Comparison of ENCODE assay signal across 7 cellular contexts in the genomic region with DNA sequence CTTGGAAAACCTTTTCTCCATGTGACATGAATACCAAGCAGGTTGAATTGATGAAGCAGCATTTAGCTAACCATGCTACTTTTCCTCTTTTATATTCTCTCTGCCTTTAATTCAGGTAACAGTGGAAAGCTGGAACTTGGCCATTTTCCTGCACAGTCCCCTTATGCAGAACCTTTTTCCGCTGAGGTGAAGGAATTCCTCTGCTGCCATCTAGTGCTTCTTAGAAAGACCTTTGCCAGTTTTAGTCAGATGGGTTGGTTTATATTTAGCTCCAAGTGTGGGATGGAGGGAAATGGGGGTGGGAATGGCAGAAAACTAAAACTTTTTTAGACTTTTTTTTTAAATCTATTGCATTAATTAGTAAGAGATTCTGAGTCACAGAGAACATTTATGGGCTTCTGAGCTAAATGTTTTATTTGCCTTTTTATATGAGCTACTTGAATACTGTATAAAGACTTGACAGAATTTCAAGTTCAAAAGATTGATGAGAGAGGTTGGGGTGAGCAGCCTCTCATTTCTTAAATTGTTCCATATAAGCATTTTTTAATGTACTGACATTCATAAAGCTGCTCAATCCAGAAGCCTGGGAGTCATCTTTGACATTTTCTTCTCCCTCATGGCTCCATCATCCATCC.
A peak's percentile ranks its signal among the peaks of the same experiment; 100 is the strongest.
DNase-seq lines count a peak whose midpoint lies in the region; ATAC-seq and TF ChIP-seq lines count a peak whose summit lies in the region.

No MANE protein-coding gene starts in this region.

- POLR2A ChIA-PET in Panc1 (lab: Charles Lee) = interaction anchor here (0.6 kb wide), 1 partner anchor 17 kb away, joined by 5 read pairs; no protein-coding TSS in a partner anchor

- in situ Hi-C loops in Panc1 (cut with HindIII; ENCODE audit: low pct_unique_long_range_greater_than_20kb, low sequenced_read_pairs) = no loop called here

- H3K36me3 Mint-ChIP-seq in activated CD4-positive, alpha-beta T cell treated with anti-CD3 and anti-CD28 coated beads, Interleukin-2, amount 10 ng/mL, durations not matched to agents 24 days and 14 days (ENCODE audit: low read depth) = no peaks in the 10 kb centered on the region

- H3K36me3 ChIP-seq in Panc1 (ENCODE audit: control insufficient read depth, insufficient read depth, low read length) = no peaks in the 10 kb centered on the region

- DNase-seq in Panc1 (ENCODE audit: low read depth, low spot score) (peak; percentile 67), epithelial cell of esophagus (ENCODE audit: low read depth) (peak; percentile 81), mucosa of gallbladder (ENCODE audit: low spot score) (peak; percentile 32)
- DNase-seq in activated CD4-positive, alpha-beta T cell treated with anti-CD3 and anti-CD28 coated beads, Interleukin-2, amount 10 ng/mL, durations not matched to agents 24 days and 14 days = no peak

- H3K27me3 ChIP-seq in Panc1 (ENCODE audit: control insufficient read depth, insufficient read depth, low read length) = peaks cover 7% of the 10 kb centered on the region; the same call in 1 of the 2 replicates

- no peak overlapping the region for H3K27ac ChIP-seq in Panc1 (ENCODE audit: low read length)

- no peaks in the 10 kb centered on the region for H3K4me1 ChIP-seq in Panc1 (ENCODE audit: control insufficient read depth, insufficient read depth, low read length)

- CTCF ChIA-PET in Panc1 (lab: Charles Lee) = interaction anchor here (0.6 to 1.2 kb wide), 4 partner anchors 83 to 1242 kb away, joined by 3 to 9 read pairs (median 3); no protein-coding TSS in a partner anchor

- no peak overlapping the region for H3K27ac Mint-ChIP-seq in activated CD4-positive, alpha-beta T cell treated with anti-CD3 and anti-CD28 coated beads, Interleukin-2, amount 10 ng/mL, durations not matched to agents 24 days and 14 days

- H3K9me3 ChIP-seq in Panc1 (ENCODE audit: control insufficient read depth, insufficient read depth, low read depth, low read length) = no peaks in the 10 kb centered on the region

- H3K4me3 ChIP-seq in Panc1 (ENCODE audit: low read depth in 2 of 2, low read length in 2 of 2) = no peak overlapping the region
- no peak overlapping the region for H3K4me3 ChIP-seq in epithelial cell of esophagus (ENCODE audit: low read length)

- no peaks in the 10 kb centered on the region for H3K9me3 Mint-ChIP-seq in activated CD4-positive, alpha-beta T cell treated with anti-CD3 and anti-CD28 coated beads, Interleukin-2, amount 10 ng/mL, durations not matched to agents 24 days and 14 days

- peaks cover 31% of the 10 kb centered on the region for H3K27me3 Mint-ChIP-seq in activated CD4-positive, alpha-beta T cell treated with anti-CD3 and anti-CD28 coated beads, Interleukin-2, amount 10 ng/mL, durations not matched to agents 24 days and 14 days

- no peak overlapping the region for H3K4me3 Mint-ChIP-seq in activated CD4-positive, alpha-beta T cell treated with anti-CD3 and anti-CD28 coated beads, Interleukin-2, amount 10 ng/mL, durations not matched to agents 24 days and 14 days

- BruUV-seq in Panc1 (replicated peaks; lab: Mats Ljungman, UMichigan) = no TSS peak

- peak; percentile 97 for ATAC-seq in Panc1
- ATAC-seq in GM19324 (IDR thresholded peaks at IDR 0.05; ENCODE audit: low FRiP score, unreplicated experiment) = no peak

- intact Hi-C loops in Panc1 (cut with micrococcal nuclease; ENCODE audit: unreplicated experiment) = loop anchor here (1.0 to 2.0 kb wide), 2 partner anchors 86 to 1240 kb away; no protein-coding TSS in a partner anchor
- intact Hi-C loops in activated CD4-positive, alpha-beta T cell treated with anti-CD3 and anti-CD28 coated beads, Interleukin-2, amount 10 ng/mL, durations not matched to agents 24 days and 14 days (cut with micrococcal nuclease) = loop anchor here (1.0 kb wide), 1 partner anchor 86 kb away; no protein-coding TSS in a partner anchor

- TF ChIP-seq CTCF in GM12874 (IDR thresholded peaks at IDR 0.05; ENCODE audit: insufficient read depth, low read depth, low read length) = peak; percentile 53
- TF ChIP-seq CTCF in LNCAP (IDR thresholded peaks at IDR 0.05) = peak; percentile 68
- TF ChIP-seq CTCF in Panc1 (IDR thresholded peaks at IDR 0.05) = peak; percentile 83
- TF ChIP-seq CTCF in epithelial cell of esophagus (IDR thresholded peaks at IDR 0.05; ENCODE audit: insufficient read depth, low read depth, low read length, missing control alignments) = peak; percentile 80

- peaks cover 2% of the 10 kb centered on the region for H3K4me1 Mint-ChIP-seq in activated CD4-positive, alpha-beta T cell treated with anti-CD3 and anti-CD28 coated beads, Interleukin-2, amount 10 ng/mL, durations not matched to agents 24 days and 14 days
